ENCODE assay signal across 1 cellular context in the genomic region with DNA sequence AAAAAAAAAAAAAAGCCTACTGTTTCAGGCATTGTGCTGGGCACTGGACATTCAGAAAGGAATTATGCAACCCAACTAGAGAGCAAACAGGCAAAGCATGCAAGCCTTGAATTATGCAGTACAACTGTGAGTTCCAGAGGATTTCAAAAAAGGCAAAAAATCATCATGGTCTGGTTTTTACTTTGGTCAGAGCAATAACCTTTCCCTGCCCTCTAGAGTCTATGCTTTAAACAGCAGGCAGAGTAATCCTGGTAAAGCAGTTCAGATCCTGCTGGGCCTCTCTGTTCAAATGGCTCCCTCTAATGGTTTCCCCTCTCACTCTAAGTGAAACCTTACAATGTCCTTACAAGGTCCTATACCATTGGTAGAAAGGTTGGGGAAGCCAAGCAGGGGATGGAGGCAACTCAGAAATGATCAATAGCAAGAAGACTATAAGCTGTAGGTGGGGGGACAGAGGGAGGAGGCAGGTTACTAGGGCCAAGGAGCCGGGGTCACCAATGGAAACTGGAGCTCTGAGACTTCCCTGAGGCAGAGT.
TF ChIP-seq lines count a peak whose summit lies in the region.

No MANE protein-coding gene starts in this region.

TF ChIP-seq in K562, 482 proteins besides CTCF, POLR2A, EP300 and RAD21 (continued from another document and continues in another):
- TF ChIP-seq, protein P1, sequence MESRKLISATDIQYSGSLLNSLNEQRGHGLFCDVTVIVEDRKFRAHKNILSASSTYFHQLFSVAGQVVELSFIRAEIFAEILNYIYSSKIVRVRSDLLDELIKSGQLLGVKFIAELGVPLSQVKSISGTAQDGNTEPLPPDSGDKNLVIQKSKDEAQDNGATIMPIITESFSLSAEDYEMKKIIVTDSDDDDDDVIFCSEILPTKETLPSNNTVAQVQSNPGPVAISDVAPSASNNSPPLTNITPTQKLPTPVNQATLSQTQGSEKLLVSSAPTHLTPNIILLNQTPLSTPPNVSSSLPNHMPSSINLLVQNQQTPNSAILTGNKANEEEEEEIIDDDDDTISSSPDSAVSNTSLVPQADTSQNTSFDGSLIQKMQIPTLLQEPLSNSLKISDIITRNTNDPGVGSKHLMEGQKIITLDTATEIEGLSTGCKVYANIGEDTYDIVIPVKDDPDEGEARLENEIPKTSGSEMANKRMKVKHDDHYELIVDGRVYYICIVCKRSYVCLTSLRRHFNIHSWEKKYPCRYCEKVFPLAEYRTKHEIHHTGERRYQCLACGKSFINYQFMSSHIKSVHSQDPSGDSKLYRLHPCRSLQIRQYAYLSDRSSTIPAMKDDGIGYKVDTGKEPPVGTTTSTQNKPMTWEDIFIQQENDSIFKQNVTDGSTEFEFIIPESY (CRISPR knock-in tag; IDR thresholded peaks at IDR 0.05) = no peak
- TF ChIP-seq MXI1 (IDR thresholded peaks at IDR 0.05; ENCODE audit: low read depth, low read length) (no peak), ESRRA (IDR thresholded peaks at IDR 0.05; ENCODE audit: borderline replicate concordance, low read depth) (peak; percentile 79; the same call in 1 of the 2 replicates), KDM2B (CRISPR knock-in tag; IDR thresholded peaks at IDR 0.05) (no peak), SMARCA5 (IDR thresholded peaks at IDR 0.05) (no peak), JUN (IDR thresholded peaks at IDR 0.05; ENCODE audit: borderline replicate concordance, low read depth, low read length) (no peak), JUN (CRISPR knock-in tag; IDR thresholded peaks at IDR 0.05; ENCODE audit: borderline replicate concordance) (no peak), HDAC3 (IDR thresholded peaks at IDR 0.05; ENCODE audit: borderline replicate concordance, partially characterized antibody) (no peak), PRPF4 (IDR thresholded peaks at IDR 0.05; ENCODE audit: insufficient read depth, low read depth, low read length, poor library complexity, severe bottlenecking) (no peak), IRF2 (CRISPR knock-in tag; IDR thresholded peaks at IDR 0.05) (no peak), NFYB (IDR thresholded peaks at IDR 0.05; ENCODE audit: extremely low read depth, insufficient read length) (no peak), GATAD2A (IDR thresholded peaks at IDR 0.05) (no peak), ARID2 (IDR thresholded peaks at IDR 0.05) (peak; percentile 46; the same call in 1 of the 2 replicates), ZNF316 (IDR thresholded peaks at IDR 0.05) (no peak), ETV5 (CRISPR knock-in tag; IDR thresholded peaks at IDR 0.05; ENCODE audit: low read depth) (no peak), GABPB2 (CRISPR knock-in tag; conservative IDR thresholded peaks at IDR 0.05) (no peak), ZNF212 (CRISPR knock-in tag; IDR thresholded peaks at IDR 0.05) (no peak), SMC3 (conservative IDR thresholded peaks at IDR 0.05; ENCODE audit: insufficient read depth, low read depth, low read length) (peak; percentile 60), ZNF347 (CRISPR knock-in tag; IDR thresholded peaks at IDR 0.05; ENCODE audit: low read depth) (no peak), SAFB2 (IDR thresholded peaks at IDR 0.05; ENCODE audit: borderline replicate concordance, low read depth, low read length, severe bottlenecking) (no peak), XRCC5 (IDR thresholded peaks at IDR 0.05; ENCODE audit: low read depth, low read length) (no peak), RHOXF2B (CRISPR knock-in tag; conservative IDR thresholded peaks at IDR 0.05) (no peak), POU5F1 (IDR thresholded peaks at IDR 0.05; ENCODE audit: borderline replicate concordance, low read depth, low read length, partially characterized antibody) (no peak), FOXA1 (IDR thresholded peaks at IDR 0.05; ENCODE audit: borderline replicate concordance) (no peak), HOXB6 (CRISPR knock-in tag; IDR thresholded peaks at IDR 0.05; ENCODE audit: borderline replicate concordance) (no peak), ASH1L (IDR thresholded peaks at IDR 0.05; ENCODE audit: borderline replicate concordance, low read depth, partially characterized antibody) (no peak), SMAD4 (CRISPR knock-in tag; conservative IDR thresholded peaks at IDR 0.05) (no peak), TBL1XR1 (IDR thresholded peaks at IDR 0.05; ENCODE audit: low read length in 2 of 2) (no peak), NCOA6 (IDR thresholded peaks at IDR 0.05) (no peak), ZNF140 (CRISPR knock-in tag; IDR thresholded peaks at IDR 0.05) (no peak), ZBTB8A (IDR thresholded peaks at IDR 0.05; ENCODE audit: partially characterized antibody) (no peak), KAT7 (CRISPR knock-in tag; IDR thresholded peaks at IDR 0.05; ENCODE audit: borderline replicate concordance) (no peak), SIN3B (IDR thresholded peaks at IDR 0.05; ENCODE audit: low read depth) (no peak), DMBX1 (CRISPR knock-in tag; IDR thresholded peaks at IDR 0.05; ENCODE audit: borderline replicate concordance) (no peak), YBX1 (IDR thresholded peaks at IDR 0.05) (no peak), BRCA1 (IDR thresholded peaks at IDR 0.05) (no peak), BRCA1 (CRISPR knock-in tag; IDR thresholded peaks at IDR 0.05) (no peak)
- TF ChIP-seq, protein P2, sequence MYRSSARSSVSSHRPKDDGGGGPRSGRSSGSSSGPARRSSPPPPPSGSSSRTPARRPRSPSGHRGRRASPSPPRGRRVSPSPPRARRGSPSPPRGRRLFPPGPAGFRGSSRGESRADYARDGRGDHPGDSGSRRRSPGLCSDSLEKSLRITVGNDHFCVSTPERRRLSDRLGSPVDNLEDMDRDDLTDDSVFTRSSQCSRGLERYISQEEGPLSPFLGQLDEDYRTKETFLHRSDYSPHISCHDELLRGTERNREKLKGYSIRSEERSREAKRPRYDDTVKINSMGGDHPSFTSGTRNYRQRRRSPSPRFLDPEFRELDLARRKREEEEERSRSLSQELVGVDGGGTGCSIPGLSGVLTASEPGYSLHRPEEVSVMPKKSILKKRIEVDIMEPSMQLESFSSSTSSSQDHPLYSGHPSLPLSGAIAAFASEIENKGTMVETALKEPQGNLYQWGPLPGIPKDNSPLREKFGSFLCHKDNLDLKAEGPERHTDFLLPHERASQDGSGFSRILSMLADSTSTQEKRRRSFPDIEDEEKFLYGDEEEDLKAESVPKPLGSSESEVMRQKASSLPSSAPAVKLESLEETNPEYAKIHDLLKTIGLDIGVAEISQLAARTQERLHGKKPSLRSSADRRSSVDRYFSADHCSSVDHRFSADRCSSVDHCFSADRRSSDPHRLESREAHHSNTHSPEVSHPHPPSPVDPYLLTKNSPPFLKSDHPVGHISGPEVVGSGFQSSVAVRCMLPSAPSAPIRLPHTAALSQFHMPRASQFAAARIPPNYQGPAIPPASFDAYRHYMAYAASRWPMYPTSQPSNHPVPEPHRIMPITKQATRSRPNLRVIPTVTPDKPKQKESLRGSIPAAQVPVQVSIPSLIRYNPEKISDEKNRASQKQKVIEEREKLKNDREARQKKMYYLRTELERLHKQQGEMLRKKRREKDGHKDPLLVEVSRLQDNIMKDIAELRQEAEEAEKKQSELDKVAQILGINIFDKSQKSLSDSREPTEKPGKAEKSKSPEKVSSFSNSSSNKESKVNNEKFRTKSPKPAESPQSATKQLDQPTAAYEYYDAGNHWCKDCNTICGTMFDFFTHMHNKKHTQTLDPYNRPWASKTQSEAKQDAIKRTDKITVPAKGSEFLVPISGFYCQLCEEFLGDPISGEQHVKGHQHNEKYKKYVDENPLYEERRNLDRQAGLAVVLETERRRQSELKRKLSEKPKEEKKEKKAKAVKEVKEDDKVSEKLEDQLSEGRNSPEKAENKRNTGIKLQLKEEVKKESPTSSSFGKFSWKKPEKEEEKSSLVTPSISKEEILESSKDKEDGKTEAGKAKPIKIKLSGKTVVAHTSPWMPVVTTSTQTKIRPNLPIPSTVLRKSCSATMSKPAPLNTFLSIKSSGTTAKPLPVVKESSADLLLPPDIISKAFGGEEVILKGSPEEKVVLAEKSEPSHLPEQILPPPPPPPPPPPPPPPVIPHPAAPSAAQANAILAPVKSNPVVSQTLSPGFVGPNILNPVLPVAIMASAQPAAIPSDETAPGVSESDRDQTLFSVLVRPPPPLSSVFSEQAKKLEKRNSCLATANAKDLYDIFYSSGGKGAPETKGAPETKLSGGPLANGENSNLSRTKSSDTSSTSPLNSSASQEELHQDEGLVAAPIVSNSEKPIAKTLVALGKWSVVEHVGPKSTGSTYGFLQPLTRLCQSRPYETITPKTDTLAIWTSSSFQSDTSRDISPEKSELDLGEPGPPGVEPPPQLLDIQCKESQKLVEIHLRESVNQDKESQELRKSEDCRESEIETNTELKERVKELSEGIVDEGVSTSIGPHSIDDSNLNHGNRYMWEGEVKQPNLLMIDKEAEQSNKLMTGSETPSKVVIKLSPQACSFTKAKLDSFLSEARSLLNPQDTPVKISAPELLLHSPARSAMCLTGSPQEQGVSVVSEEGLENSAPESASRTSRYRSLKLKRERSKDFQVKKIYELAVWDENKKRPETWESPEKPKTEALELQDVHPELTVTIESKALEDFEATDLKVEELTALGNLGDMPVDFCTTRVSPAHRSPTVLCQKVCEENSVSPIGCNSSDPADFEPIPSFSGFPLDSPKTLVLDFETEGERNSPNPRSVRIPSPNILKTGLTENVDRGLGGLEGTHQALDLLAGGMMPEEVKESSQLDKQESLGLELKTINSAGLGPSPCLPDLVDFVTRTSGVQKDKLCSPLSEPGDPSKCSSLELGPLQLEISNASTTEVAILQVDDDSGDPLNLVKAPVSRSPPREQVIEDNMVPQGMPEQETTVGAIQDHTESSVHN (IDR thresholded peaks at IDR 0.05; ENCODE audit: borderline replicate concordance in 1 of 2, low read depth in 1 of 2) = no peak
- TF ChIP-seq, protein P3, sequence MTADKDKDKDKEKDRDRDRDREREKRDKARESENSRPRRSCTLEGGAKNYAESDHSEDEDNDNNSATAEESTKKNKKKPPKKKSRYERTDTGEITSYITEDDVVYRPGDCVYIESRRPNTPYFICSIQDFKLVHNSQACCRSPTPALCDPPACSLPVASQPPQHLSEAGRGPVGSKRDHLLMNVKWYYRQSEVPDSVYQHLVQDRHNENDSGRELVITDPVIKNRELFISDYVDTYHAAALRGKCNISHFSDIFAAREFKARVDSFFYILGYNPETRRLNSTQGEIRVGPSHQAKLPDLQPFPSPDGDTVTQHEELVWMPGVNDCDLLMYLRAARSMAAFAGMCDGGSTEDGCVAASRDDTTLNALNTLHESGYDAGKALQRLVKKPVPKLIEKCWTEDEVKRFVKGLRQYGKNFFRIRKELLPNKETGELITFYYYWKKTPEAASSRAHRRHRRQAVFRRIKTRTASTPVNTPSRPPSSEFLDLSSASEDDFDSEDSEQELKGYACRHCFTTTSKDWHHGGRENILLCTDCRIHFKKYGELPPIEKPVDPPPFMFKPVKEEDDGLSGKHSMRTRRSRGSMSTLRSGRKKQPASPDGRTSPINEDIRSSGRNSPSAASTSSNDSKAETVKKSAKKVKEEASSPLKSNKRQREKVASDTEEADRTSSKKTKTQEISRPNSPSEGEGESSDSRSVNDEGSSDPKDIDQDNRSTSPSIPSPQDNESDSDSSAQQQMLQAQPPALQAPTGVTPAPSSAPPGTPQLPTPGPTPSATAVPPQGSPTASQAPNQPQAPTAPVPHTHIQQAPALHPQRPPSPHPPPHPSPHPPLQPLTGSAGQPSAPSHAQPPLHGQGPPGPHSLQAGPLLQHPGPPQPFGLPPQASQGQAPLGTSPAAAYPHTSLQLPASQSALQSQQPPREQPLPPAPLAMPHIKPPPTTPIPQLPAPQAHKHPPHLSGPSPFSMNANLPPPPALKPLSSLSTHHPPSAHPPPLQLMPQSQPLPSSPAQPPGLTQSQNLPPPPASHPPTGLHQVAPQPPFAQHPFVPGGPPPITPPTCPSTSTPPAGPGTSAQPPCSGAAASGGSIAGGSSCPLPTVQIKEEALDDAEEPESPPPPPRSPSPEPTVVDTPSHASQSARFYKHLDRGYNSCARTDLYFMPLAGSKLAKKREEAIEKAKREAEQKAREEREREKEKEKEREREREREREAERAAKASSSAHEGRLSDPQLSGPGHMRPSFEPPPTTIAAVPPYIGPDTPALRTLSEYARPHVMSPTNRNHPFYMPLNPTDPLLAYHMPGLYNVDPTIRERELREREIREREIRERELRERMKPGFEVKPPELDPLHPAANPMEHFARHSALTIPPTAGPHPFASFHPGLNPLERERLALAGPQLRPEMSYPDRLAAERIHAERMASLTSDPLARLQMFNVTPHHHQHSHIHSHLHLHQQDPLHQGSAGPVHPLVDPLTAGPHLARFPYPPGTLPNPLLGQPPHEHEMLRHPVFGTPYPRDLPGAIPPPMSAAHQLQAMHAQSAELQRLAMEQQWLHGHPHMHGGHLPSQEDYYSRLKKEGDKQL (CRISPR knock-in tag; IDR thresholded peaks at IDR 0.05; ENCODE audit: borderline replicate concordance) = no peak
- TF ChIP-seq, protein P4, sequence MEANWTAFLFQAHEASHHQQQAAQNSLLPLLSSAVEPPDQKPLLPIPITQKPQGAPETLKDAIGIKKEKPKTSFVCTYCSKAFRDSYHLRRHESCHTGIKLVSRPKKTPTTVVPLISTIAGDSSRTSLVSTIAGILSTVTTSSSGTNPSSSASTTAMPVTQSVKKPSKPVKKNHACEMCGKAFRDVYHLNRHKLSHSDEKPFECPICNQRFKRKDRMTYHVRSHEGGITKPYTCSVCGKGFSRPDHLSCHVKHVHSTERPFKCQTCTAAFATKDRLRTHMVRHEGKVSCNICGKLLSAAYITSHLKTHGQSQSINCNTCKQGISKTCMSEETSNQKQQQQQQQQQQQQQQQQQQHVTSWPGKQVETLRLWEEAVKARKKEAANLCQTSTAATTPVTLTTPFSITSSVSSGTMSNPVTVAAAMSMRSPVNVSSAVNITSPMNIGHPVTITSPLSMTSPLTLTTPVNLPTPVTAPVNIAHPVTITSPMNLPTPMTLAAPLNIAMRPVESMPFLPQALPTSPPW (CRISPR knock-in tag; IDR thresholded peaks at IDR 0.05) = no peak
- TF ChIP-seq, protein P5, sequence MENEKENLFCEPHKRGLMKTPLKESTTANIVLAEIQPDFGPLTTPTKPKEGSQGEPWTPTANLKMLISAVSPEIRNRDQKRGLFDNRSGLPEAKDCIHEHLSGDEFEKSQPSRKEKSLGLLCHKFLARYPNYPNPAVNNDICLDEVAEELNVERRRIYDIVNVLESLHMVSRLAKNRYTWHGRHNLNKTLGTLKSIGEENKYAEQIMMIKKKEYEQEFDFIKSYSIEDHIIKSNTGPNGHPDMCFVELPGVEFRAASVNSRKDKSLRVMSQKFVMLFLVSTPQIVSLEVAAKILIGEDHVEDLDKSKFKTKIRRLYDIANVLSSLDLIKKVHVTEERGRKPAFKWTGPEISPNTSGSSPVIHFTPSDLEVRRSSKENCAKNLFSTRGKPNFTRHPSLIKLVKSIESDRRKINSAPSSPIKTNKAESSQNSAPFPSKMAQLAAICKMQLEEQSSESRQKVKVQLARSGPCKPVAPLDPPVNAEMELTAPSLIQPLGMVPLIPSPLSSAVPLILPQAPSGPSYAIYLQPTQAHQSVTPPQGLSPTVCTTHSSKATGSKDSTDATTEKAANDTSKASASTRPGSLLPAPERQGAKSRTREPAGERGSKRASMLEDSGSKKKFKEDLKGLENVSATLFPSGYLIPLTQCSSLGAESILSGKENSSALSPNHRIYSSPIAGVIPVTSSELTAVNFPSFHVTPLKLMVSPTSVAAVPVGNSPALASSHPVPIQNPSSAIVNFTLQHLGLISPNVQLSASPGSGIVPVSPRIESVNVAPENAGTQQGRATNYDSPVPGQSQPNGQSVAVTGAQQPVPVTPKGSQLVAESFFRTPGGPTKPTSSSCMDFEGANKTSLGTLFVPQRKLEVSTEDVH (IDR thresholded peaks at IDR 0.05; ENCODE audit: low read depth, partially characterized antibody) = no peak
- TF ChIP-seq, protein P6, sequence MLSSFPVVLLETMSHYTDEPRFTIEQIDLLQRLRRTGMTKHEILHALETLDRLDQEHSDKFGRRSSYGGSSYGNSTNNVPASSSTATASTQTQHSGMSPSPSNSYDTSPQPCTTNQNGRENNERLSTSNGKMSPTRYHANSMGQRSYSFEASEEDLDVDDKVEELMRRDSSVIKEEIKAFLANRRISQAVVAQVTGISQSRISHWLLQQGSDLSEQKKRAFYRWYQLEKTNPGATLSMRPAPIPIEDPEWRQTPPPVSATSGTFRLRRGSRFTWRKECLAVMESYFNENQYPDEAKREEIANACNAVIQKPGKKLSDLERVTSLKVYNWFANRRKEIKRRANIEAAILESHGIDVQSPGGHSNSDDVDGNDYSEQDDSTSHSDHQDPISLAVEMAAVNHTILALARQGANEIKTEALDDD (IDR thresholded peaks at IDR 0.05) = peak; percentile 59
